In the genomic region with DNA sequence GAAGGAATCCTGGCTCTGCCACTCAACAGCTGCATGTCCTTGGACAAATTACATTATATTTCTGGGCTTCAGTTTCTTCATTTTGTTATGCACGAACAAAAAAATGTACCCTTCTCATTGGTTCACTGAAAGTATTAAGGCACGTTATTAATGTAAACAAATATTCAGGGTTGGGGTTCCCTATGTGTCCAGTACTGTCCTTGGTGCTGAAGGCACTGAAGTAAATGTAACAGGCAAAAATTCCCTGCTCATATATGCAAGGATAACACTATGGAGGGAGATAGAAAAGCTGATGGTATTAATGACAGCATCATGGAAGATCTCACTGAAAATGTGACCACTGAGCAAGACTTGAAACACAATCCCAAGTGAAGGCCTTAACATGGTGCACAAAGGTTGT, we compare ENCODE assay signal across 1 cellular context.
A peak's percentile ranks its signal among the peaks of the same experiment; 100 is the strongest.
TF ChIP-seq lines count a peak whose summit lies in the region.

No MANE protein-coding gene starts in this region.

TF ChIP-seq in A549, 52 proteins besides CTCF, POLR2A, EP300 and RAD21:
- TF ChIP-seq, protein P1, sequence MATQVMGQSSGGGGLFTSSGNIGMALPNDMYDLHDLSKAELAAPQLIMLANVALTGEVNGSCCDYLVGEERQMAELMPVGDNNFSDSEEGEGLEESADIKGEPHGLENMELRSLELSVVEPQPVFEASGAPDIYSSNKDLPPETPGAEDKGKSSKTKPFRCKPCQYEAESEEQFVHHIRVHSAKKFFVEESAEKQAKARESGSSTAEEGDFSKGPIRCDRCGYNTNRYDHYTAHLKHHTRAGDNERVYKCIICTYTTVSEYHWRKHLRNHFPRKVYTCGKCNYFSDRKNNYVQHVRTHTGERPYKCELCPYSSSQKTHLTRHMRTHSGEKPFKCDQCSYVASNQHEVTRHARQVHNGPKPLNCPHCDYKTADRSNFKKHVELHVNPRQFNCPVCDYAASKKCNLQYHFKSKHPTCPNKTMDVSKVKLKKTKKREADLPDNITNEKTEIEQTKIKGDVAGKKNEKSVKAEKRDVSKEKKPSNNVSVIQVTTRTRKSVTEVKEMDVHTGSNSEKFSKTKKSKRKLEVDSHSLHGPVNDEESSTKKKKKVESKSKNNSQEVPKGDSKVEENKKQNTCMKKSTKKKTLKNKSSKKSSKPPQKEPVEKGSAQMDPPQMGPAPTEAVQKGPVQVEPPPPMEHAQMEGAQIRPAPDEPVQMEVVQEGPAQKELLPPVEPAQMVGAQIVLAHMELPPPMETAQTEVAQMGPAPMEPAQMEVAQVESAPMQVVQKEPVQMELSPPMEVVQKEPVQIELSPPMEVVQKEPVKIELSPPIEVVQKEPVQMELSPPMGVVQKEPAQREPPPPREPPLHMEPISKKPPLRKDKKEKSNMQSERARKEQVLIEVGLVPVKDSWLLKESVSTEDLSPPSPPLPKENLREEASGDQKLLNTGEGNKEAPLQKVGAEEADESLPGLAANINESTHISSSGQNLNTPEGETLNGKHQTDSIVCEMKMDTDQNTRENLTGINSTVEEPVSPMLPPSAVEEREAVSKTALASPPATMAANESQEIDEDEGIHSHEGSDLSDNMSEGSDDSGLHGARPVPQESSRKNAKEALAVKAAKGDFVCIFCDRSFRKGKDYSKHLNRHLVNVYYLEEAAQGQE (IDR thresholded peaks at IDR 0.05): peak; percentile 74
- TF ChIP-seq BHLHE40 (IDR thresholded peaks at IDR 0.05; ENCODE audit: low read depth, low read length): no peak
